ENCODE assay signal across 18 cellular contexts in genomic region chr9:121324316-121324715, GRCh38. TPM values are rescaled to one million over a fixed set of nuclear protein-coding genes. Genes with fewer than 3 reads are reported as not detected.
DNase-seq lines count a peak whose midpoint lies in the region; ATAC-seq and TF ChIP-seq lines count a peak whose summit lies in the region.
"Had no signal": no experiment of that assay in that cellular context is flagged by ENCODE, and none has a peak within 500 bp of the region (broad histone marks: within the 10 kb centered on the region; RNA-seq: fewer than 3 reads in every experiment).

No MANE protein-coding gene starts in this region.

- no peak overlapping the region for H3K9ac ChIP-seq in neuronal stem cell (ENCODE audit: low read depth, low read length, poor library complexity)

- H3K27me3 Mint-ChIP-seq in activated CD8-positive, alpha-beta T cell treated with anti-CD3 and anti-CD28 coated beads, Interleukin-2, amount 10 ng/mL, durations not matched to agents 7 days and 5 days (ENCODE audit: low read depth), result no peaks in the 10 kb centered on the region
- no peaks in the 10 kb centered on the region for H3K27me3 Mint-ChIP-seq in activated CD8-positive, alpha-beta T cell treated with anti-CD3 and anti-CD28 coated beads for 36 hours
- H3K27me3 Mint-ChIP-seq in type B pancreatic cell, result no peaks in the 10 kb centered on the region
- H3K27me3 Mint-ChIP-seq: naive B cell had no signal

- no peak overlapping the region for H3K23ac ChIP-seq in neuronal stem cell (ENCODE audit: low read depth, low read length, poor library complexity)

- H3K9me3 ChIP-seq in neuronal stem cell (replicated peaks in 1 of 2; ENCODE audit: control insufficient read depth in 2 of 2, insufficient read depth in 1 of 2, low read depth in 1 of 2, low read length in 2 of 2) (no peaks in the 10 kb centered on the region), OCI-LY7 (ENCODE audit: low read length) (no peaks in the 10 kb centered on the region)
- H3K9me3 ChIP-seq: testis had no signal

- H3K18ac ChIP-seq in neuronal stem cell (ENCODE audit: low read length), result no peak overlapping the region

- no peak overlapping the region for H2BK12ac ChIP-seq in neuronal stem cell (ENCODE audit: low read length)

- H4K20me1 ChIP-seq in OCI-LY7 (ENCODE audit: insufficient read depth, low read length), result no peaks in the 10 kb centered on the region

- no CpG with 5 or more reads among the region's 5 CpGs for WGBS in neuronal stem cell (ENCODE audit: extremely low coverage in 2 of 2, insufficient read length in 2 of 2, insufficient replicate concordance in 1 of 2), 2 donors

- H3K4ac ChIP-seq in neuronal stem cell (ENCODE audit: low read length), result no peak overlapping the region

- H3K36me3 ChIP-seq in neuronal stem cell (replicated peaks in 1 of 2; ENCODE audit: control insufficient read depth in 2 of 2, insufficient read depth in 2 of 2, low read length in 2 of 2), result peaks cover 0 to 9% of the 10 kb centered on the region in 2 donors
- no peaks in the 10 kb centered on the region; the same call in 1 of the 2 replicates for H3K36me3 ChIP-seq in OCI-LY7 (ENCODE audit: insufficient read depth, low read length)

- no peak overlapping the region for H2BK120ac ChIP-seq in neuronal stem cell (ENCODE audit: low read depth, low read length)

- no peak overlapping the region for H2BK15ac ChIP-seq in neuronal stem cell (ENCODE audit: low read length)

- TF ChIP-seq CTCF in activated CD8-positive, alpha-beta T cell treated with anti-CD3 and anti-CD28 coated beads for 36 hours (IDR thresholded peaks at IDR 0.05), result no peak
- no peak for TF ChIP-seq CTCF in type B pancreatic cell (conservative IDR thresholded peaks at IDR 0.05)
- no peak for TF ChIP-seq CTCF in OCI-LY7 (conservative IDR thresholded peaks at IDR 0.05; ENCODE audit: low read length)

- ATAC-seq in activated CD8-positive, alpha-beta T cell treated with anti-CD3 and anti-CD28 coated beads, Interleukin-2, amount 10 ng/mL, durations not matched to agents 7 days and 5 days, result no peak
- no peak for ATAC-seq in activated CD8-positive, alpha-beta T cell treated with anti-CD3 and anti-CD28 coated beads for 36 hours
- ATAC-seq: GM23338 had no signal

- H3K4me3 ChIP-seq in neuronal stem cell (ENCODE audit: low read length in 2 of 2), result no peak overlapping the region
- H3K4me3 ChIP-seq in OCI-LY7 (ENCODE audit: low read depth, low read length, poor library complexity, severe bottlenecking), result no peak overlapping the region
- H3K4me3 ChIP-seq: GM23338, testis had no signal

- no peaks in the 10 kb centered on the region for H3K27me3 ChIP-seq in neuronal stem cell (ENCODE audit: control insufficient read depth in 3 of 3, insufficient read depth in 3 of 3, low read depth in 1 of 3, low read length in 3 of 3)
- H3K27me3 ChIP-seq: testis had no signal

- H3K4me2 ChIP-seq in neuronal stem cell (ENCODE audit: insufficient read depth, low read length, poor library complexity, severe bottlenecking), result no peak overlapping the region
- no peak overlapping the region for H3K4me2 ChIP-seq in OCI-LY7 (ENCODE audit: low read length)
- H3K4me2 ChIP-seq: GM23338 had no signal

- no peak overlapping the region for H2AK5ac ChIP-seq in neuronal stem cell (ENCODE audit: low read depth, low read length)

- H3K4me3 Mint-ChIP-seq in activated CD8-positive, alpha-beta T cell treated with anti-CD3 and anti-CD28 coated beads, Interleukin-2, amount 10 ng/mL, durations not matched to agents 7 days and 5 days, result no peak overlapping the region
- no peak overlapping the region for H3K4me3 Mint-ChIP-seq in activated CD8-positive, alpha-beta T cell treated with anti-CD3 and anti-CD28 coated beads for 36 hours
- H3K4me3 Mint-ChIP-seq in type B pancreatic cell, result no peak overlapping the region
- H3K4me3 Mint-ChIP-seq: activated T-helper 1 cell treated with anti-CD3 and anti-CD28 coated beads, Interleukin-12 subunit alpha, Interleukin-12 subunit beta, Interleukin-2, Interleukin-4 antibody, amounts not matched to agents 30 ng/mL and 10 ng/mL and 1 ng/mL, durations not matched to agents 14 hours and 24 hours and 36 hours; GM23338; naive B cell; T-helper 1 cell treated with Interleukin-12 subunit alpha and Interleukin-12 subunit beta and Interleukin-4 antibody, amounts not matched to agents 30 μg/mL and 1 μg/mL, for 36 hours had no signal

- peaks cover 11 to 12% of the 10 kb centered on the region in 2 donors for H3K4me1 ChIP-seq in neuronal stem cell (ENCODE audit: control insufficient read depth in 2 of 2, insufficient read depth in 1 of 2, low read depth in 1 of 2, low read length in 2 of 2)
- H3K4me1 ChIP-seq in OCI-LY7 (ENCODE audit: insufficient read depth, low read length, poor library complexity, severe bottlenecking), result no peaks in the 10 kb centered on the region

- no peak overlapping the region for H3K14ac ChIP-seq in neuronal stem cell (ENCODE audit: low read length)

- intact Hi-C loops in activated CD8-positive, alpha-beta T cell treated with anti-CD3 and anti-CD28 coated beads for 36 hours (cut with micrococcal nuclease), result no loop called here
- intact Hi-C loops in OCI-LY7 (cut with micrococcal nuclease; ENCODE audit: unreplicated experiment), result loop anchor here (5.0 kb wide), 1 partner anchor 567 kb away; no protein-coding TSS in a partner anchor

- no peak for DNase-seq in activated CD8-positive, alpha-beta T cell treated with anti-CD3 and anti-CD28 coated beads, Interleukin-2, amount 10 ng/mL, durations not matched to agents 7 days and 5 days
- no peak for DNase-seq in activated CD8-positive, alpha-beta T cell treated with anti-CD3 and anti-CD28 coated beads for 36 hours
- DNase-seq in RPMI8226 (peak; percentile 84), neuronal stem cell (ENCODE audit: low spot score) (no peak), type B pancreatic cell (ENCODE audit: extremely low spot score, unreplicated experiment) (no peak), NCI-H1436 treated with DMSO at 0.1 percent for 48 hours (lab: John Stamatoyannopoulos, UW) (no peak), OCI-LY7 (ENCODE audit: low spot score) (no peak)
- no peak for DNase-seq in activated effector memory CD4-positive, alpha-beta T cell treated with anti-CD3 and anti-CD28 coated beads, Interleukin-2, amount 50 U/mL, for 16 hours
- DNase-seq: activated CD4-positive, alpha-beta T cell treated with anti-CD3 and anti-CD28 coated beads for 4 hours; foreskin fibroblast; KBM-7; naive B cell; NCI-H2081; OCI-M1; testis had no signal

- H4K8ac ChIP-seq in neuronal stem cell (ENCODE audit: low read depth, low read length), result no peak overlapping the region

- H3K79me1 ChIP-seq in neuronal stem cell (ENCODE audit: low read depth, low read length), result no peaks in the 10 kb centered on the region

- no peak overlapping the region for H2BK5ac ChIP-seq in neuronal stem cell (ENCODE audit: low read length)

- H3K9me3 Mint-ChIP-seq in activated CD8-positive, alpha-beta T cell treated with anti-CD3 and anti-CD28 coated beads, Interleukin-2, amount 10 ng/mL, durations not matched to agents 7 days and 5 days (ENCODE audit: insufficient read depth), result no peaks in the 10 kb centered on the region
- no peaks in the 10 kb centered on the region for H3K9me3 Mint-ChIP-seq in activated CD8-positive, alpha-beta T cell treated with anti-CD3 and anti-CD28 coated beads for 36 hours
- no peaks in the 10 kb centered on the region for H3K9me3 Mint-ChIP-seq in type B pancreatic cell
- H3K9me3 Mint-ChIP-seq: activated T-helper 1 cell treated with anti-CD3 and anti-CD28 coated beads, Interleukin-12 subunit alpha, Interleukin-12 subunit beta, Interleukin-2, Interleukin-4 antibody, amounts not matched to agents 30 ng/mL and 10 ng/mL and 1 ng/mL, durations not matched to agents 14 hours and 24 hours and 36 hours; GM23338; naive B cell; T-helper 1 cell treated with Interleukin-12 subunit alpha and Interleukin-12 subunit beta and Interleukin-4 antibody, amounts not matched to agents 30 μg/mL and 1 μg/mL, for 36 hours had no signal

- no TSS peak for BruUV-seq in OCI-LY7 (replicated peaks; lab: Mats Ljungman, UMichigan)

- H3K27ac ChIP-seq in neuronal stem cell (replicated peaks; ENCODE audit: low read length), result no peak overlapping the region
- H3K27ac ChIP-seq in OCI-LY7 (ENCODE audit: low read depth, low read length, poor library complexity, severe bottlenecking), result no peak overlapping the region

- peaks cover 34% of the 10 kb centered on the region for H3K4me1 Mint-ChIP-seq in activated CD8-positive, alpha-beta T cell treated with anti-CD3 and anti-CD28 coated beads, Interleukin-2, amount 10 ng/mL, durations not matched to agents 7 days and 5 days (ENCODE audit: low read depth)
- peaks cover 14% of the 10 kb centered on the region for H3K4me1 Mint-ChIP-seq in activated CD8-positive, alpha-beta T cell treated with anti-CD3 and anti-CD28 coated beads for 36 hours (ENCODE audit: low read depth)
- no peaks in the 10 kb centered on the region for H3K4me1 Mint-ChIP-seq in type B pancreatic cell (ENCODE audit: unreplicated experiment)
- H3K4me1 Mint-ChIP-seq: GM23338 had no signal

- H3K79me2 ChIP-seq in OCI-LY7 (ENCODE audit: insufficient read depth, low read depth, low read length), result no peaks in the 10 kb centered on the region

- CTCF ChIA-PET in activated CD8-positive, alpha-beta T cell treated with anti-CD3 and anti-CD28 coated beads, Interleukin-2, amount 10 ng/mL, durations not matched to agents 7 days and 5 days (lab: Charles Lee), result interaction anchor here (7.2 kb wide), 1 partner anchor 74 kb away, joined by 336 read pairs; no protein-coding TSS in a partner anchor
- CTCF ChIA-PET in activated CD8-positive, alpha-beta T cell treated with anti-CD3 and anti-CD28 coated beads for 36 hours (lab: Charles Lee), result interaction anchor here (0.9 kb wide), 1 partner anchor 83 kb away, joined by 3 read pairs; no protein-coding TSS in a partner anchor
- CTCF ChIA-PET in OCI-LY7 (lab: Charles Lee; ENCODE audit: unreplicated experiment), result no interaction called here

- peaks cover 6% of the 10 kb centered on the region for H3K36me3 Mint-ChIP-seq in activated CD8-positive, alpha-beta T cell treated with anti-CD3 and anti-CD28 coated beads, Interleukin-2, amount 10 ng/mL, durations not matched to agents 7 days and 5 days (ENCODE audit: low read depth)
- peaks cover 4% of the 10 kb centered on the region for H3K36me3 Mint-ChIP-seq in activated CD8-positive, alpha-beta T cell treated with anti-CD3 and anti-CD28 coated beads for 36 hours (ENCODE audit: low read depth)
- H3K36me3 Mint-ChIP-seq in type B pancreatic cell, result peaks cover 16% of the 10 kb centered on the region

- POLR2A ChIA-PET in activated CD8-positive, alpha-beta T cell treated with anti-CD3 and anti-CD28 coated beads, Interleukin-2, amount 10 ng/mL, durations not matched to agents 7 days and 5 days (lab: Charles Lee), result no interaction called here
- POLR2A ChIA-PET in activated CD8-positive, alpha-beta T cell treated with anti-CD3 and anti-CD28 coated beads for 36 hours (lab: Charles Lee), result no interaction called here
- POLR2A ChIA-PET in OCI-LY7 (lab: Charles Lee), result no interaction called here

- H3K9me2 ChIP-seq in OCI-LY7 (ENCODE audit: insufficient read depth, low read length), result no peaks in the 10 kb centered on the region

- H4K91ac ChIP-seq in neuronal stem cell (ENCODE audit: low read depth, low read length, poor library complexity), result peak overlapping the region; percentile 53

- H2AFZ ChIP-seq in neuronal stem cell (ENCODE audit: low read length) (no peak overlapping the region), OCI-LY7 (ENCODE audit: low read length) (no peak overlapping the region)
- H2AFZ ChIP-seq: GM23338 had no signal

- H3K27ac Mint-ChIP-seq in activated CD8-positive, alpha-beta T cell treated with anti-CD3 and anti-CD28 coated beads, Interleukin-2, amount 10 ng/mL, durations not matched to agents 7 days and 5 days, result peak overlapping the region; percentile 3
- no peak overlapping the region for H3K27ac Mint-ChIP-seq in activated CD8-positive, alpha-beta T cell treated with anti-CD3 and anti-CD28 coated beads for 36 hours
- peak overlapping the region; percentile 43 for H3K27ac Mint-ChIP-seq in type B pancreatic cell
- H3K27ac Mint-ChIP-seq: activated T-helper 1 cell treated with anti-CD3 and anti-CD28 coated beads, Interleukin-12 subunit alpha, Interleukin-12 subunit beta, Interleukin-2, Interleukin-4 antibody, amounts not matched to agents 30 ng/mL and 10 ng/mL and 1 ng/mL, durations not matched to agents 14 hours and 24 hours and 36 hours; GM23338; naive B cell had no signal

RNA-seq across cellular contexts. Expression of gene STOM, which starts 45.7 kb away (rescaled TPM):
- 10 to 100 TPM; 50.7 to 54.9 TPM for total RNA-seq in activated CD8-positive, alpha-beta T cell treated with anti-CD3 and anti-CD28 coated beads, Interleukin-2, amount 10 ng/mL, durations not matched to agents 7 days and 5 days
- 10 to 100 TPM; 31.7 to 32.5 TPM for total RNA-seq in activated CD8-positive, alpha-beta T cell treated with anti-CD3 and anti-CD28 coated beads for 36 hours
- polyA plus RNA-seq in neuronal stem cell (2013, experiment 1 of 2), result 29.9 TPM
- 33.0 TPM for polyA plus RNA-seq in neuronal stem cell (2013, experiment 2 of 2)
- total RNA-seq in type B pancreatic cell (ENCODE audit: low replicate concordance) (30.7 and 35.3 TPM in 2 replicates), OCI-LY7 (2022) (7.3 and 8.1 TPM in 2 replicates)
- 3.3 and 5.7 TPM in 2 replicates for total RNA-seq in OCI-LY7 (2014; rRNA removed; shearing (Covaris generic))

RNA-seq across cellular contexts. Expression of gene GSN, which starts 56.4 kb away (rescaled TPM):
- 1 to 10 TPM; 4.0 to 4.2 TPM for total RNA-seq in activated CD8-positive, alpha-beta T cell treated with anti-CD3 and anti-CD28 coated beads, Interleukin-2, amount 10 ng/mL, durations not matched to agents 7 days and 5 days
- 1 to 10 TPM; 1.9 to 2.2 TPM for total RNA-seq in activated CD8-positive, alpha-beta T cell treated with anti-CD3 and anti-CD28 coated beads for 36 hours
- 29.4 TPM for polyA plus RNA-seq in neuronal stem cell (2013, experiment 1 of 2)
- polyA plus RNA-seq in neuronal stem cell (2013, experiment 2 of 2), result 28.1 TPM
- 80.0 and 159 TPM in 2 replicates for total RNA-seq in type B pancreatic cell (ENCODE audit: low replicate concordance)
- 10.9 and 16.3 TPM in 2 replicates for total RNA-seq in OCI-LY7 (2014; rRNA removed; shearing (Covaris generic))
- total RNA-seq in OCI-LY7 (2022), result 13.4 and 15.3 TPM in 2 replicates
